ENCODE assay signal across 8 cellular contexts in the genomic region with DNA sequence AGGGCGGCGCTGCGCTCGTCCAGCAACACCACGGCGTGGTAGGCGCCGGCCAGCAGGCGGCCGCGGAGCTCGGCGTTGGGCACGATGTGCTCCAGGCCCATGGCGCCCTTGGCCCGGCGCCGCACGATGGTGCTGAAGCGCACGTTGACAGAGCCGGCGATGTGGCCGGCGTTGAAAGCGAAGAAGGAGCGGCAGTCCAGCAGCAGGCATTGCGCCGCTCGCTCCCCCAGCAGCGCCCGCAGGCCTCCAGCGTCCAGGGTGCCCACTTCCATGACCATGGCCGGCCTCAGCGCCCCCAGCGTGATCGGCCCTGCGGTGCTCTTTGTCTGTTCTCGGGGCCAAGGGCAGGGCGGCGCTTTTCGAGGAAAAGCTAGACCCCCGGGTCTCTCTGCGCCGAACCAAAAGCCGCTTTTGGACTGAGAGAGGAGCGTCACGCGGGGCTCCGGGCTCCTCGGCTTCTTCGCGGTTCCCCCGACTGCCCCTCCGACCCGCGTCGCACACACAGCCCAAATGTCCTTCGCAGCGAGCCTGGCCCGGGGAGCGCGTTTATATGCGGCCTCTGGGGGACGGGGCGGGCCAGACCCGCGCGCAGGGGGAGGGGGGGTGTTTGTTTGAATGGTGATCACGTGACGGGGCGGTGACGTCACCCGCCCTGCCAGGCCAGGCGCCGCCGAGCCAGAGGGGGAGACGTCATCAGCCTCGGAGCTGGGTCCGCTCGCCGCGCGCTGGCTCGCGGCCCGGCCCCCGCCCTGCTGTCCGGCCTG. TPM values are rescaled to one million over a fixed set of nuclear protein-coding genes. Genes with fewer than 3 reads are reported as not detected.
DNase-seq lines count a peak whose midpoint lies in the region; ATAC-seq and TF ChIP-seq lines count a peak whose summit lies in the region.

A gene with protein sequence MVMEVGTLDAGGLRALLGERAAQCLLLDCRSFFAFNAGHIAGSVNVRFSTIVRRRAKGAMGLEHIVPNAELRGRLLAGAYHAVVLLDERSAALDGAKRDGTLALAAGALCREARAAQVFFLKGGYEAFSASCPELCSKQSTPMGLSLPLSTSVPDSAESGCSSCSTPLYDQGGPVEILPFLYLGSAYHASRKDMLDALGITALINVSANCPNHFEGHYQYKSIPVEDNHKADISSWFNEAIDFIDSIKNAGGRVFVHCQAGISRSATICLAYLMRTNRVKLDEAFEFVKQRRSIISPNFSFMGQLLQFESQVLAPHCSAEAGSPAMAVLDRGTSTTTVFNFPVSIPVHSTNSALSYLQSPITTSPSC (minus strand): TSS at position 521 of the 764 bp plus-strand sequence. CDS start 243 bp downstream, at position 278.

- peak within 1 kb of the TSS; percentile 92 to 95 for H3K4me3 ChIP-seq in testis

- peaks cover 58% of the 10 kb centered on the region for H3K4me1 Mint-ChIP-seq in activated naive CD8-positive, alpha-beta T cell treated with anti-CD3 and anti-CD28 coated beads for 36 hours
- H3K4me1 Mint-ChIP-seq in osteocyte (ENCODE audit: unreplicated experiment), result peaks cover 73% of the 10 kb centered on the region

- no peaks in the 10 kb centered on the region for H3K27me3 ChIP-seq in testis

- H3K36me3 Mint-ChIP-seq in activated naive CD8-positive, alpha-beta T cell treated with anti-CD3 and anti-CD28 coated beads for 36 hours, result peaks cover 28% of the 10 kb centered on the region
- H3K36me3 Mint-ChIP-seq in osteocyte (ENCODE audit: unreplicated experiment), result peaks cover 33% of the 10 kb centered on the region

- peak; percentile 99 for TF ChIP-seq POLR2A in testis (IDR thresholded peaks at IDR 0.05)

- peak within 1 kb of the TSS; percentile 100 for H3K27ac ChIP-seq in testis

- H3K9me3 ChIP-seq in testis, result no peaks in the 10 kb centered on the region

- ATAC-seq in HG02571 (IDR thresholded peaks at IDR 0.05; ENCODE audit: unreplicated experiment), result peak; percentile 58

- 0% methylated on average over 2 to 37 of the region's 89 CpGs for WGBS in testis, 2 donors

- H3K36me3 ChIP-seq in testis (ENCODE audit: low read depth, missing control alignments), result no peaks in the 10 kb centered on the region

- peak; percentile 74 for TF ChIP-seq CTCF in GM10266 (IDR thresholded peaks at IDR 0.05; ENCODE audit: control insufficient read depth, insufficient read depth, low read depth, missing control alignments)
- TF ChIP-seq CTCF in osteocyte (IDR thresholded peaks at IDR 0.05), result peak; percentile 60
- TF ChIP-seq CTCF in testis (IDR thresholded peaks at IDR 0.05), result peak in 2 of 3 experiments; percentile 56 to 77

- H3K9me3 Mint-ChIP-seq in activated naive CD8-positive, alpha-beta T cell treated with anti-CD3 and anti-CD28 coated beads for 36 hours, result peaks cover 2% of the 10 kb centered on the region
- no peaks in the 10 kb centered on the region for H3K9me3 Mint-ChIP-seq in osteocyte (ENCODE audit: unreplicated experiment)

- H3K4me1 ChIP-seq in testis, result peaks cover 29% of the 10 kb centered on the region

- H3K27ac Mint-ChIP-seq in activated naive CD8-positive, alpha-beta T cell treated with anti-CD3 and anti-CD28 coated beads for 36 hours, result peak within 1 kb of the TSS; percentile 95
- peak within 1 kb of the TSS; percentile 99 for H3K27ac Mint-ChIP-seq in osteocyte (ENCODE audit: unreplicated experiment)

- DNase-seq in GM10266 (ENCODE audit: extremely low spot score) (peak; percentile 99), NCI-H1092 (lab: John Stamatoyannopoulos, UW) (peak; percentile 84), SKM-1 (lab: John Stamatoyannopoulos, UW; ENCODE audit: unreplicated experiment) (peak; percentile 81), glomerular visceral epithelial cell (ENCODE audit: extremely low spot score) (peak; percentile 100), osteocyte (ENCODE audit: extremely low spot score, unreplicated experiment) (peak; percentile 100), testis (peak; percentile 100)
- DNase-seq in activated naive CD8-positive, alpha-beta T cell treated with anti-CD3 and anti-CD28 coated beads for 36 hours, result peak; percentile 95

- H3K4me3 Mint-ChIP-seq in activated naive CD8-positive, alpha-beta T cell treated with anti-CD3 and anti-CD28 coated beads for 36 hours, result peak within 1 kb of the TSS; percentile 86
- H3K4me3 Mint-ChIP-seq in osteocyte (ENCODE audit: unreplicated experiment), result peak within 1 kb of the TSS; percentile 93

- H3K27me3 Mint-ChIP-seq in activated naive CD8-positive, alpha-beta T cell treated with anti-CD3 and anti-CD28 coated beads for 36 hours, result no peaks in the 10 kb centered on the region
- H3K27me3 Mint-ChIP-seq in osteocyte (ENCODE audit: unreplicated experiment), result no peaks in the 10 kb centered on the region

- intact Hi-C loops in testis (cut with DNase I; ENCODE audit: low total_unique reads), result loop anchor here (10.0 kb wide), 1 partner anchor 94 kb away; no protein-coding TSS in a partner anchor

RNA-seq across cellular contexts. Expression of the gene that starts here (rescaled TPM):
- 1 to 10 TPM; 8.7 to 8.9 TPM for total RNA-seq in activated naive CD8-positive, alpha-beta T cell treated with anti-CD3 and anti-CD28 coated beads for 36 hours
- total RNA-seq in osteocyte, result 201 and 250 TPM in 2 replicates
- 100 to 1,000 TPM; 159 to 172 TPM for total RNA-seq in testis
- polyA plus RNA-seq in testis (ENCODE audit: insufficient read depth, low read depth, low replicate concordance), result 86.2 TPM

Comparison
In these comparisons a context has a peak if more than half of its experiments do, and no peak if none do; other contexts are left out.
1. Peak in every context shown above with its lines: DNase-seq, ATAC-seq, H3K4me3 ChIP-seq and H3K27ac ChIP-seq.
2. RNA of the gene that starts here (total RNA-seq): 201 to 250 TPM in osteocyte and 159 to 172 TPM in testis; 8.7 to 8.9 TPM in activated naive CD8-positive, alpha-beta T cell treated with anti-CD3 and anti-CD28 coated beads for 36 hours; every median in the first group is over 10 times any median in the second.